16 cellular contexts compared by ENCODE assay signal in the genomic region with DNA sequence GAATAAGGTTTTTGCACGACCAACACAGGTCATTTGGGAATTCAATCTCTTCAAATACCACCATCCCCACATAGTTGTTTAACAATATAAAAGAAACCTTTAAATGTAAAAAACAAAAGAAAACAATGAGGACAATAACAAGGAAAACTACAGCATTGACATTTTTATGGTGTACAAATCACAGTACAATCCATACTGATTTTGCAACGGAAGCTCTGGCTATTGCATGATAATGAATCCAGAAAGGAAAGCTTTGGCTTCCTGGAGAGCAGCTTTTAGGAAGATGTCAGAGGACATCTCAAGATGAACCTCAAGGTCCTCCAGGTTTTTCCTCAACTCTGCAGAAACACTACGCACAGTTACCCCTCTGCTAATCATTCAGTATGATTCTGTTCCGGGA.
DNase-seq lines count a peak whose midpoint lies in the region; ATAC-seq and TF ChIP-seq lines count a peak whose summit lies in the region.
"Had no signal": no experiment of that assay in that cellular context is flagged by ENCODE, and none has a peak within 500 bp of the region (broad histone marks: within the 10 kb centered on the region; RNA-seq: fewer than 3 reads in every experiment).

No MANE protein-coding gene starts in this region.

- no peak overlapping the region for H3K4me3 Mint-ChIP-seq in activated CD4-positive, alpha-beta T cell treated with anti-CD3 and anti-CD28 coated beads, Interleukin-2, amount 10 ng/mL, durations not matched to agents 24 days and 14 days
- H3K4me3 Mint-ChIP-seq: CD8-positive, alpha-beta memory T cell had no signal

- H3K4me1 ChIP-seq in heart right ventricle (peaks cover 7 to 79% (median 54%) of the 10 kb centered on the region in 9 donors), esophagus muscularis mucosa (peaks cover 30 to 74% (median 51%) of the 10 kb centered on the region in 4 donors), rectal smooth muscle tissue (ENCODE audit: control insufficient read depth, insufficient read depth, low read length) (peaks cover 27% of the 10 kb centered on the region), transverse colon (peaks cover 6 to 23% (median 12%) of the 10 kb centered on the region in 4 donors)
- H3K4me1 ChIP-seq: BLaER1 had no signal

- TF ChIP-seq EP300 in esophagus muscularis mucosa (IDR thresholded peaks at IDR 0.05) (no peak), transverse colon (IDR thresholded peaks at IDR 0.05; ENCODE audit: low read depth) (no peak)

- H3K9me3 ChIP-seq in heart right ventricle (no peaks in the 10 kb centered on the region), esophagus muscularis mucosa (no peaks in the 10 kb centered on the region), transverse colon (no peaks in the 10 kb centered on the region)
- H3K9me3 ChIP-seq: BLaER1 had no signal

- H3K36me3 Mint-ChIP-seq in activated CD4-positive, alpha-beta T cell treated with anti-CD3 and anti-CD28 coated beads, Interleukin-2, amount 10 ng/mL, durations not matched to agents 24 days and 14 days (ENCODE audit: low read depth) = no peaks in the 10 kb centered on the region
- H3K36me3 Mint-ChIP-seq: CD8-positive, alpha-beta memory T cell had no signal

- H3K27me3 ChIP-seq in heart right ventricle = no peaks in the 10 kb centered on the region
- no peaks in the 10 kb centered on the region for H3K27me3 ChIP-seq in esophagus muscularis mucosa
- H3K27me3 ChIP-seq in rectal smooth muscle tissue (ENCODE audit: control insufficient read depth, insufficient read depth, low read length) = no peaks in the 10 kb centered on the region
- H3K27me3 ChIP-seq in transverse colon = no peaks in the 10 kb centered on the region
- H3K27me3 ChIP-seq: BLaER1 had no signal

- TF ChIP-seq CTCF in heart right ventricle (IDR thresholded peaks at IDR 0.05) (no peak), esophagus muscularis mucosa (IDR thresholded peaks at IDR 0.05) (no peak), transverse colon (IDR thresholded peaks at IDR 0.05) (no peak)

- no peaks in the 10 kb centered on the region for H3K9me3 Mint-ChIP-seq in activated CD4-positive, alpha-beta T cell treated with anti-CD3 and anti-CD28 coated beads, Interleukin-2, amount 10 ng/mL, durations not matched to agents 24 days and 14 days
- H3K9me3 Mint-ChIP-seq: CD8-positive, alpha-beta memory T cell had no signal

- intact Hi-C loops in heart right ventricle (cut with DNase I) = no loop called here
- intact Hi-C loops in left cardiac atrium (cut with DNase I) = no loop called here
- intact Hi-C loops in esophagus muscularis mucosa (cut with DNase I) = no loop called here
- intact Hi-C loops in transverse colon (cut with DNase I; ENCODE audit: low total_unique reads) = no loop called here
- intact Hi-C loops in activated CD4-positive, alpha-beta T cell treated with anti-CD3 and anti-CD28 coated beads, Interleukin-2, amount 10 ng/mL, durations not matched to agents 24 days and 14 days (cut with micrococcal nuclease) = no loop called here

- peaks cover 5% of the 10 kb centered on the region for H3K27me3 Mint-ChIP-seq in activated CD4-positive, alpha-beta T cell treated with anti-CD3 and anti-CD28 coated beads, Interleukin-2, amount 10 ng/mL, durations not matched to agents 24 days and 14 days

- TF ChIP-seq POLR2A in esophagus muscularis mucosa (IDR thresholded peaks at IDR 0.05; ENCODE audit: low read depth) (no peak), transverse colon (IDR thresholded peaks at IDR 0.05) (no peak)

- no peak overlapping the region for H3K27ac Mint-ChIP-seq in activated CD4-positive, alpha-beta T cell treated with anti-CD3 and anti-CD28 coated beads, Interleukin-2, amount 10 ng/mL, durations not matched to agents 24 days and 14 days
- H3K27ac Mint-ChIP-seq: CD8-positive, alpha-beta memory T cell had no signal

- H3K9ac ChIP-seq in rectal smooth muscle tissue (ENCODE audit: low read length) = no peak overlapping the region
- H3K9ac ChIP-seq: BLaER1 had no signal

- in situ Hi-C loops in transverse colon (cut with MboI; ENCODE audit: low pct_ligation_motif_present in 1 of 4, low pct_unique_long_range_greater_than_20kb in 1 of 4, low sequenced_read_pairs in 3 of 4) = no loop called here

- no peak for DNase-seq in heart right ventricle
- DNase-seq in left cardiac atrium = no peak
- no peak for DNase-seq in esophagus muscularis mucosa (ENCODE audit: extremely low spot score)
- DNase-seq in transverse colon = no peak
- no peak for DNase-seq in mesenteric fat pad (ENCODE audit: low spot score)
- DNase-seq in activated CD4-positive, alpha-beta T cell treated with anti-CD3 and anti-CD28 coated beads, Interleukin-2, amount 10 ng/mL, durations not matched to agents 24 days and 14 days = no peak
- DNase-seq: CD8-positive, alpha-beta memory T cell; DND-41; GDM1; NCI-H1436; NCI-H2029 treated with DMSO at 0.1 percent for 48 hours; NCI-H524 had no signal

- H3K4me1 Mint-ChIP-seq in activated CD4-positive, alpha-beta T cell treated with anti-CD3 and anti-CD28 coated beads, Interleukin-2, amount 10 ng/mL, durations not matched to agents 24 days and 14 days = no peaks in the 10 kb centered on the region
- H3K4me1 Mint-ChIP-seq: CD8-positive, alpha-beta memory T cell had no signal

- ATAC-seq in heart right ventricle (no peak), left cardiac atrium (no peak), GM18873 (IDR thresholded peaks at IDR 0.05; ENCODE audit: low FRiP score, unreplicated experiment) (no peak)

- H3K27ac ChIP-seq in heart right ventricle = peak overlapping the region in 7 of 10 donors; percentile 5 to 92 (median 87)
- H3K27ac ChIP-seq in esophagus muscularis mucosa (replicated peaks in 1 of 4) = peak overlapping the region; percentile 91 to 98 (median 94)
- H3K27ac ChIP-seq in rectal smooth muscle tissue (ENCODE audit: low read depth, low read length) = peak overlapping the region; percentile 41
- H3K27ac ChIP-seq in transverse colon = peak overlapping the region; percentile 85 to 91 (median 88)
- H3K27ac ChIP-seq: 22Rv1, BLaER1 had no signal

- 78 to 84% methylated on average over 4 of the region's 4 CpGs for WGBS in heart right ventricle, 2 donors
- WGBS in esophagus muscularis mucosa = 68% methylated on average over 4 of the region's 4 CpGs
- 82 to 83% methylated on average over 4 of the region's 4 CpGs for WGBS in transverse colon (ENCODE audit: low coverage in 1 of 2), 2 donors

- H3K4me3 ChIP-seq in heart right ventricle (no peak overlapping the region), esophagus muscularis mucosa (no peak overlapping the region), rectal smooth muscle tissue (ENCODE audit: low read length) (no peak overlapping the region), transverse colon (no peak overlapping the region)
- H3K4me3 ChIP-seq: BLaER1 had no signal

- H3K36me3 ChIP-seq in heart right ventricle (peaks cover 0 to 19% (median 0%) of the 10 kb centered on the region in 9 donors), esophagus muscularis mucosa (peaks cover 0 to 5% (median 2%) of the 10 kb centered on the region in 4 donors), rectal smooth muscle tissue (ENCODE audit: control insufficient read depth, insufficient read depth, low read length) (no peaks in the 10 kb centered on the region), transverse colon (no peaks in the 10 kb centered on the region)
- H3K36me3 ChIP-seq: BLaER1 had no signal

Comparison
In these comparisons a context has a peak if more than half of its experiments do, and no peak if none do; other contexts are left out.
1. H3K27ac ChIP-seq: peak in every context shown above with its lines; median percentile 94 in esophagus muscularis mucosa; 88 in transverse colon; 87 in heart right ventricle; 41 in rectal smooth muscle tissue.